8 cellular contexts compared by ENCODE assay signal in the genomic region with DNA sequence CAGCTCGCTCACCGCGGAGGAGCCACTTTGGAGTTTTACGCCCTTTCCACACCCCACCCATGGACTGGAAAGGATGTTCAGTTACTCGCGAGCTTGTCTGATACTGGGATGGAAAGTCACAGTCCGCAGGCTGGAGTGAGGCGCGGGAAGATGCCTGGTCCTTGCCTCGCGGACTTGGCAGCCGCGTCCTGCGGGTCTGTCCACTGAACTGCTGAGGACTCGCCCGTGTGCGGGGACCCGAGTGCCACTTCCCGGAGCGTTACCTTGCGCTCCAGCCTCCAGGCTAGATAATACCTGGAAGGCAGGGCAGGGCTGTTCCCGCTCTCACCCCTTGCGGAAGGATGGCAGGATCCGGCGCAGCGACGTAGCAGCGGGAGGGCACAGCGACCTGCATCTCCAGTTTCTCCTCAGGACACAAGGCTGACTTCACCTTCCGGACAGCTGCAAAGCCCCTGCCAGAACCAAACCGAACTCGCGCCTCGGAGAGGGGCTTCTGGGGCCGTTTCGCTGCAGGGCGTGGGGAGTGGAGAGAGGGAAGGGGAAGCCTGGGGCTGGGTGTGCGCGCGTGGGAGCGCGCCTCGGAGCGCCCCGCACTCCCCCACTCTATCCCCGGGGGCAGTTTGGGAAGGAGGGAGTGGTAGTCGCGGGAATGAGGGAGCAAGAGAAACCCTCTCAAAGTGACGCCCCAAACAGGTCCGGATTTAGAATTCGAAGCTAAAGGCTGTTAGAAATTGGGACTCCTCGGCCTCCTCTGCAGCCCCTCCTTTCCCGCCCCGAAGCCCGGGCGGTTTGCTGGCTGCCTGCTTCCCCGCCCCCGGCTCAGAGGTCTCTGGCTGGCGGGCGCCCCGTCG. TPM values are rescaled to one million over a fixed set of nuclear protein-coding genes. Genes with fewer than 3 reads are reported as not detected.
DNase-seq lines count a peak whose midpoint lies in the region; ATAC-seq and TF ChIP-seq lines count a peak whose summit lies in the region.

Gene KCNQ5, plus strand, starts transcription at position 822 of the 851 bp plus-strand sequence.

- peak within 1 kb of the TSS; percentile 10 for H3K27ac ChIP-seq in CD4-positive, alpha-beta memory T cell (ENCODE audit: low read depth, low read length)
- H3K27ac ChIP-seq in OCI-LY1 (ENCODE audit: low read depth, low read length, poor library complexity, severe bottlenecking) = peak within 1 kb of the TSS; percentile 93

- peaks cover 0 to 3% of the 10 kb centered on the region in 2 donors for H3K36me3 Mint-ChIP-seq in CD4-positive, alpha-beta memory T cell

- CTCF ChIA-PET in CD4-positive, alpha-beta memory T cell (lab: Charles Lee; ENCODE audit: partially characterized antibody) = interaction anchor here (1.5 to 8.2 kb wide), 4 partner anchors 10 to 704 kb away, joined by 3 to 195 read pairs (median 6); no protein-coding TSS in a partner anchor

- peak within 1 kb of the TSS in 6 of 7 donors; percentile 50 to 89 (median 78) for H3K27ac Mint-ChIP-seq in CD4-positive, alpha-beta memory T cell

- peak within 1 kb of the TSS; percentile 90 to 98 (median 94) for H3K4me3 Mint-ChIP-seq in CD4-positive, alpha-beta memory T cell

- peak; percentile 14 for ATAC-seq in GM21529 (IDR thresholded peaks at IDR 0.05; ENCODE audit: unreplicated experiment)

- no peaks in the 10 kb centered on the region for H3F3A ChIP-seq in OCI-LY1 (ENCODE audit: insufficient read depth, low read length)

- H3K9me3 Mint-ChIP-seq in CD4-positive, alpha-beta memory T cell = no peaks in the 10 kb centered on the region

- H3K79me2 ChIP-seq in OCI-LY1 (ENCODE audit: insufficient read depth, low read length) = peaks cover 32% of the 10 kb centered on the region

- no peak for TF ChIP-seq CTCF in OCI-LY1 (IDR thresholded peaks at IDR 0.05; ENCODE audit: low read length)

- H3K4me1 ChIP-seq in CD4-positive, alpha-beta memory T cell (ENCODE audit: insufficient read depth, low read length) = peaks cover 34% of the 10 kb centered on the region
- peaks cover 51% of the 10 kb centered on the region for H3K4me1 ChIP-seq in OCI-LY1 (ENCODE audit: insufficient read depth, low read length, severe bottlenecking)

- intact Hi-C loops in CD4-positive, alpha-beta memory T cell (cut with micrococcal nuclease) = loop anchor here (2.0 to 10.0 kb wide), 4 partner anchors 99 to 1033 kb away; partner anchors contain the start of genes EEF1A1, KHDC1 and SLC17A5

- H3K4me1 Mint-ChIP-seq in CD4-positive, alpha-beta memory T cell = peaks cover 23 to 46% (median 33%) of the 10 kb centered on the region in 4 donors

- H3K9me3 ChIP-seq in CD4-positive, alpha-beta memory T cell (ENCODE audit: control insufficient read depth in 1 of 2, low read length in 2 of 2) = no peaks in the 10 kb centered on the region
- no peaks in the 10 kb centered on the region for H3K9me3 ChIP-seq in OCI-LY1 (ENCODE audit: low read length)

- H3K27me3 ChIP-seq in CD4-positive, alpha-beta memory T cell (ENCODE audit: insufficient read depth, low read length) = no peaks in the 10 kb centered on the region
- H3K27me3 ChIP-seq in OCI-LY1 (ENCODE audit: insufficient read depth, low read length) = no peaks in the 10 kb centered on the region

- POLR2A ChIA-PET in CD4-positive, alpha-beta memory T cell (lab: Charles Lee; ENCODE audit: partially characterized antibody) = no interaction called here

- no peaks in the 10 kb centered on the region for H3K27me3 Mint-ChIP-seq in CD4-positive, alpha-beta memory T cell

- DNase-seq in CD4-positive, alpha-beta memory T cell = peak in 4 of 5 donors; percentile 14 to 39 (median 15)
- DNase-seq in astrocyte of the hippocampus (ENCODE audit: low read depth, low spot score) (peak; percentile 59), iPS-NIHi7 (ENCODE audit: extremely low spot score) (peak; percentile 64), hippocampal formation (lab: John Stamatoyannopoulos, UW) (no peak), cerebellar cortex (ENCODE audit: low spot score) (no peak)
- peak; percentile 23 to 37 for DNase-seq in stimulated activated CD4-positive, alpha-beta T cell treated with anti-CD3 and anti-CD28 coated beads, Interleukin-1b, Interleukin-23, amount 100 ng/mL, for 4 hours (ENCODE audit: low read depth in 2 of 2)

- H3K4me3 ChIP-seq in CD4-positive, alpha-beta memory T cell (ENCODE audit: low read length in 2 of 2) = peak within 1 kb of the TSS; percentile 65 to 77
- H3K4me3 ChIP-seq in OCI-LY1 (ENCODE audit: low read depth, low read length, poor library complexity, severe bottlenecking) = peak within 1 kb of the TSS; percentile 80

- H2AFZ ChIP-seq in OCI-LY1 (ENCODE audit: low read length) = peak within 1 kb of the TSS; percentile 60; the same call in 1 of the 2 replicates

- H3K4me2 ChIP-seq in OCI-LY1 (ENCODE audit: low read length) = peak within 1 kb of the TSS; percentile 79

- peak within 1 kb of the TSS; percentile 95 for H3K9ac ChIP-seq in OCI-LY1 (ENCODE audit: low read length)

- H3K9me2 ChIP-seq in OCI-LY1 (ENCODE audit: low read depth, low read length) = no peaks in the 10 kb centered on the region

- no peaks in the 10 kb centered on the region for H3K36me3 ChIP-seq in CD4-positive, alpha-beta memory T cell (ENCODE audit: insufficient read depth, low read length)
- peaks cover 2% of the 10 kb centered on the region; the same call in 1 of the 2 replicates for H3K36me3 ChIP-seq in OCI-LY1 (ENCODE audit: insufficient read depth, low read length)

- H4K20me1 ChIP-seq in OCI-LY1 (ENCODE audit: insufficient read depth, low read length) = no peaks in the 10 kb centered on the region

RNA-seq across cellular contexts. Expression of gene KCNQ5, which starts in this region (rescaled TPM):
- 1 to 10 TPM; 3.4 to 4.2 TPM for total RNA-seq in CD4-positive, alpha-beta memory T cell
- 1 to 10 TPM in 1 of 2 donors, not detected in 1; 1.0 TPM for polyA plus RNA-seq in CD4-positive, alpha-beta memory T cell

Comparison
In these comparisons a context has a peak if more than half of its experiments do, and no peak if none do; other contexts are left out.
1. DNase-seq: peak in CD4-positive, alpha-beta memory T cell (4 of 5), astrocyte of the hippocampus (single experiment), iPS-NIHi7 (single experiment) and stimulated activated CD4-positive, alpha-beta T cell treated with anti-CD3 and anti-CD28 coated beads, Interleukin-1b, Interleukin-23, amount 100 ng/mL, for 4 hours (2 of 2); none in hippocampal formation (0 of 2) and cerebellar cortex (single experiment).